Comparison of ENCODE assay signal across 22 cellular contexts in the genomic region with DNA sequence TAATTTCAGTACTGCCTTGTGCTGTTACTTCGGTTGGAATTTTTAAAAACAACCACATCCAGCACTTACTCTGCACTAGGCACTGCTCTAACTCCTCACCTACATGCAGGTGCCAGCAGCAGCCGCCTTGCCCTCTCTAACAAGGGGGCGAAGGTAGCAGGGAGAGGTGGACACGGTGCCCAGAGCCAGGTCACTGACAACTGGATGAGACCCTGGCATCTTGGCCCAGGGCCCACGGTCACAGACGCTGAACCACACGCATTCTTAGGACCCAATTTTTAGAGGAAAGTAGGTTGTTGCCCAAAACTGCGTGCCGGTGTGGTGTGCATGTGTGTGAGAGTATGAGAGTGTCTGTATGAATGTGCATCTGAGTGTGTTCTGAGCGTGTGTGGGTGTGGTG.
DNase-seq lines count a peak whose midpoint lies in the region; ATAC-seq, FAIRE-seq and TF ChIP-seq lines count a peak whose summit lies in the region.
"Had no signal": no experiment of that assay in that cellular context is flagged by ENCODE, and none has a peak within 500 bp of the region (broad histone marks: within the 10 kb centered on the region; RNA-seq: fewer than 3 reads in every experiment).

No MANE protein-coding gene starts in this region.

- H3K27me3 Mint-ChIP-seq in T-helper 2 cell treated with Interferon-gamma antibody and Interleukin-4, amounts not matched to agents 5 μg/mL and 100 μg/mL, for 36 hours (ENCODE audit: low read depth): peaks cover 43% of the 10 kb centered on the region

- peak overlapping the region; percentile 2; the same call in 1 of the 2 replicates for H2BK20ac ChIP-seq in H1 (ENCODE audit: low read length)

- peak overlapping the region; percentile 84 for H2AK5ac ChIP-seq in H1 (ENCODE audit: low read depth, low read length)

- H4K20me1 ChIP-seq in H1 (replicated peaks in 1 of 2; ENCODE audit: control insufficient read depth in 1 of 2, insufficient read depth in 2 of 2, low read length in 2 of 2): no peaks in the 10 kb centered on the region

- H2BK120ac ChIP-seq in H1 (replicated peaks; ENCODE audit: low read depth, low read length): peak overlapping the region; percentile 24

- DNase-seq in H1 (ENCODE audit: low read depth in 1 of 2, low spot score in 2 of 2): no peak
- no peak for DNase-seq in lower lobe of right lung
- DNase-seq in suprapubic skin (ENCODE audit: low spot score in 2 of 2): no peak
- no peak for DNase-seq in NCI-H1092 (lab: John Stamatoyannopoulos, UW)
- no peak for DNase-seq in NCI-H1105 treated with DMSO at 0.1 percent for 48 hours (lab: John Stamatoyannopoulos, UW)
- DNase-seq in HuH-7.5 (ENCODE audit: low spot score): no peak
- DNase-seq in T-helper 2 cell treated with Interferon-gamma antibody and Interleukin-4, amounts not matched to agents 5 μg/mL and 100 μg/mL, for 36 hours (ENCODE audit: low spot score): no peak
- DNase-seq: CD8-positive, alpha-beta memory T cell; DMS 273 treated with DMSO at 0.1 percent for 48 hours; DMS79; EL; GDM1; GOT3; HCEC 1CT; NCI-H2029; NCI-H2227 treated with DMSO at 0.1 percent for 48 hours; NCI-H526 treated with DMSO at 0.1 percent for 48 hours; Right ventricle myocardium superior had no signal

- H4K5ac ChIP-seq in H1 (ENCODE audit: insufficient read length, low read depth, low read length): no peak overlapping the region

- no peaks in the 10 kb centered on the region for H3K79me2 ChIP-seq in H1 (ENCODE audit: control insufficient read depth in 1 of 2, insufficient read depth in 2 of 2, low read length in 2 of 2)

- peaks cover 8% of the 10 kb centered on the region for H3K4me1 Mint-ChIP-seq in T-helper 2 cell treated with Interferon-gamma antibody and Interleukin-4, amounts not matched to agents 5 μg/mL and 100 μg/mL, for 36 hours (ENCODE audit: low read depth)
- H3K4me1 Mint-ChIP-seq: IgD-negative memory B cell had no signal

- CTCF ChIA-PET in HEK293 (lab: Yijun Ruan, JAX): no interaction called here
- CTCF ChIA-PET in H1 (lab: Charles Lee; ENCODE audit: partially characterized antibody): interaction anchor here (1.2 to 1.6 kb wide), 5 partner anchors 9 to 19 kb away, joined by 4 to 9 read pairs (median 5); no protein-coding TSS in a partner anchor

- POLR2A ChIA-PET in HEK293 (lab: Yijun Ruan, JAX) (no interaction called here), H1 (lab: Charles Lee; ENCODE audit: partially characterized antibody) (no interaction called here)

- no peak for FAIRE-seq in H1 (lab: Jason Lieb, UNC)
- FAIRE-seq: GM12878 had no signal

- no peak overlapping the region for H2AFZ ChIP-seq in H1 (ENCODE audit: low read length)

- intact Hi-C loops in lower lobe of right lung (cut with DNase I): no loop called here

- 89% methylated on average over 10 of the region's 10 CpGs; no CpG with 5 or more reads in 1 of the 2 experiments for WGBS in H1 (ENCODE audit: extremely low coverage in 1 of 2, insufficient coverage in 1 of 2, insufficient read length in 1 of 2, insufficient replicate concordance in 2 of 2, low coverage in 1 of 2, low lambda C conversion rate in 2 of 2, missing lambda C conversion rate in 1 of 2), 2 experiments
- 66% methylated on average over 10 of the region's 10 CpGs for WGBS in suprapubic skin

- H3K27ac ChIP-seq in HEK293 (ENCODE audit: extremely low read depth, low read depth, low read length): no peak overlapping the region
- H3K27ac ChIP-seq in H1 (ENCODE audit: low read depth, low read length): no peak overlapping the region
- H3K27ac ChIP-seq in lower lobe of right lung: peak overlapping the region; percentile 84
- H3K27ac ChIP-seq in suprapubic skin: peak overlapping the region; percentile 33

- TF ChIP-seq POLR2A in H1 (IDR thresholded peaks at IDR 0.05; ENCODE audit: control extremely low read depth in 1 of 2, low read depth in 2 of 2, low read length in 2 of 2) (no peak), suprapubic skin (IDR thresholded peaks at IDR 0.05) (no peak)

- H4K91ac ChIP-seq in H1 (replicated peaks; ENCODE audit: insufficient read length, low read length): peak overlapping the region; percentile 11

- H3K56ac ChIP-seq in H1 (replicated peaks; ENCODE audit: insufficient read length, low read depth, low read length): no peak overlapping the region

- 0 out of 2 replicates have a peak overlapping the region, but pooled peaks have one; percentile 32 for H3K18ac ChIP-seq in H1 (ENCODE audit: extremely low read depth, low read length)

- no peak for ATAC-seq in lower lobe of right lung
- ATAC-seq: GM12878 had no signal

- H2BK12ac ChIP-seq in H1 (ENCODE audit: low read depth, low read length): peak overlapping the region; percentile 62; the same call in 1 of the 2 replicates

- H3K27me3 ChIP-seq in H1 (replicated peaks in 1 of 4; ENCODE audit: control insufficient read depth in 3 of 4, extremely low read depth in 1 of 4, insufficient read depth in 3 of 4, low read length in 3 of 4): peaks cover 0 to 29% (median 27%) of the 10 kb centered on the region in 4 experiments; a peak in 6 of 7 replicates
- H3K27me3 ChIP-seq in lower lobe of right lung (ENCODE audit: low read depth): peaks cover 41% of the 10 kb centered on the region
- H3K27me3 ChIP-seq in suprapubic skin: peaks cover 67% of the 10 kb centered on the region

- no peak overlapping the region for H3K14ac ChIP-seq in H1 (ENCODE audit: insufficient read length)

- H4K8ac ChIP-seq in H1 (ENCODE audit: extremely low read depth, insufficient read depth, low read length): no peak overlapping the region

- 0 out of 2 replicates have a peak overlapping the region, but pooled peaks have one; percentile 20 for H2BK5ac ChIP-seq in H1 (ENCODE audit: low read depth, low read length)

- no peaks in the 10 kb centered on the region for H3K4me1 ChIP-seq in HEK293 (ENCODE audit: control insufficient read depth, insufficient read depth, low read length)
- peaks cover 0 to 10% (median 7%) of the 10 kb centered on the region in 4 experiments; a peak in 6 of 7 replicates for H3K4me1 ChIP-seq in H1 (replicated peaks in 1 of 4; ENCODE audit: control insufficient read depth in 3 of 4, insufficient read depth in 4 of 4, low read length in 3 of 4)
- peaks cover 21% of the 10 kb centered on the region for H3K4me1 ChIP-seq in lower lobe of right lung
- H3K4me1 ChIP-seq in suprapubic skin: peaks cover 9% of the 10 kb centered on the region

- H3K4me3 ChIP-seq in HEK293 (ENCODE audit: low read depth, low read length): no peak overlapping the region
- no peak overlapping the region for H3K4me3 ChIP-seq in H1 (ENCODE audit: extremely low read depth in 1 of 4, insufficient read depth in 2 of 4, low read depth in 3 of 4, low read length in 4 of 4)
- no peak overlapping the region for H3K4me3 ChIP-seq in lower lobe of right lung
- H3K4me3 ChIP-seq in suprapubic skin: no peak overlapping the region
- H3K4me3 ChIP-seq: GM12878 had no signal

- H3K23ac ChIP-seq in H1 (ENCODE audit: insufficient read length): no peak overlapping the region

- peaks cover 2% of the 10 kb centered on the region; the same call in 1 of the 2 replicates for H3K23me2 ChIP-seq in H1 (ENCODE audit: low read depth, low read length)

- H3K9me3 Mint-ChIP-seq in T-helper 2 cell treated with Interferon-gamma antibody and Interleukin-4, amounts not matched to agents 5 μg/mL and 100 μg/mL, for 36 hours: no peaks in the 10 kb centered on the region

- no peaks in the 10 kb centered on the region for H3K79me1 ChIP-seq in H1 (ENCODE audit: low read depth, low read length)

- no peaks in the 10 kb centered on the region for H3K36me3 ChIP-seq in HEK293 (ENCODE audit: control insufficient read depth in 2 of 2, insufficient read depth in 1 of 2, low read length in 2 of 2)
- H3K36me3 ChIP-seq in H1 (ENCODE audit: control insufficient read depth in 2 of 4, insufficient read depth in 4 of 4, low read length in 3 of 4): no peaks in the 10 kb centered on the region
- no peaks in the 10 kb centered on the region for H3K36me3 ChIP-seq in lower lobe of right lung
- H3K36me3 ChIP-seq in suprapubic skin: no peaks in the 10 kb centered on the region

- TF ChIP-seq CTCF in HEK293 (tag by site-specific recombination; IDR thresholded peaks at IDR 0.05) (no peak), H1 (IDR thresholded peaks at IDR 0.05; ENCODE audit: control extremely low read depth in 1 of 3, insufficient read depth in 1 of 3, low read depth in 1 of 3, low read length in 3 of 3) (no peak), lower lobe of right lung (IDR thresholded peaks at IDR 0.05) (no peak), suprapubic skin (IDR thresholded peaks at IDR 0.05) (no peak)

- no peaks in the 10 kb centered on the region for H3K36me3 Mint-ChIP-seq in T-helper 2 cell treated with Interferon-gamma antibody and Interleukin-4, amounts not matched to agents 5 μg/mL and 100 μg/mL, for 36 hours (ENCODE audit: low read depth)
- H3K36me3 Mint-ChIP-seq: CD8-positive, alpha-beta memory T cell; IgD-negative memory B cell had no signal

- no peaks in the 10 kb centered on the region for H3K9me3 ChIP-seq in HEK293 (ENCODE audit: control insufficient read depth, insufficient read depth, low read depth, low read length)
- H3K9me3 ChIP-seq in H1 (ENCODE audit: insufficient read depth in 2 of 2, low read depth in 1 of 2, low read length in 1 of 2): no peaks in the 10 kb centered on the region; a peak in 1 of 4 replicates
- H3K9me3 ChIP-seq in lower lobe of right lung: no peaks in the 10 kb centered on the region
- H3K9me3 ChIP-seq in suprapubic skin: no peaks in the 10 kb centered on the region

- H3K9ac ChIP-seq in H1 (replicated peaks in 1 of 4; ENCODE audit: extremely low read depth in 1 of 4, low read depth in 3 of 4, low read length in 3 of 4): no peak overlapping the region

- no peak overlapping the region for H3K4me3 Mint-ChIP-seq in T-helper 2 cell treated with Interferon-gamma antibody and Interleukin-4, amounts not matched to agents 5 μg/mL and 100 μg/mL, for 36 hours
- H3K4me3 Mint-ChIP-seq: CD8-positive, alpha-beta memory T cell; IgD-negative memory B cell had no signal

- no peak overlapping the region for H3K27ac Mint-ChIP-seq in T-helper 2 cell treated with Interferon-gamma antibody and Interleukin-4, amounts not matched to agents 5 μg/mL and 100 μg/mL, for 36 hours
- H3K27ac Mint-ChIP-seq: CD14-positive monocyte; CD8-positive, alpha-beta memory T cell; IgD-negative memory B cell had no signal

- H3K4ac ChIP-seq in H1 (replicated peaks; ENCODE audit: insufficient read length, low read depth, low read length): no peak overlapping the region

- peak overlapping the region; percentile 14; the same call in 1 of the 2 replicates for H2BK15ac ChIP-seq in H1 (ENCODE audit: low read length)

- no peak for TF ChIP-seq RAD21 in H1 (IDR thresholded peaks at IDR 0.05 in 1 of 2, conservative IDR thresholded peaks at IDR 0.05 in 1 of 2; ENCODE audit: low read depth in 2 of 2, low read length in 2 of 2)

- TF ChIP-seq EP300 in H1 (IDR thresholded peaks at IDR 0.05; ENCODE audit: borderline replicate concordance in 1 of 2, low read depth in 2 of 2, low read length in 2 of 2) (no peak), suprapubic skin (IDR thresholded peaks at IDR 0.05) (no peak)

- H3K4me2 ChIP-seq in H1 (ENCODE audit: insufficient read depth in 1 of 2, low read depth in 2 of 2, low read length in 2 of 2): no peak overlapping the region

TF ChIP-seq in H1, 55 proteins besides CTCF, POLR2A, EP300 and RAD21:
- no peak for TF ChIP-seq SRF (IDR thresholded peaks at IDR 0.05; ENCODE audit: low read depth, low read length)

Comparison
In these comparisons a context has a peak if more than half of its experiments do, and no peak if none do; other contexts are left out.
1. H3K27ac ChIP-seq: peak in lower lobe of right lung (single experiment) and suprapubic skin (single experiment); none in HEK293 (single experiment) and H1 (single experiment).